8 cellular contexts compared by ENCODE assay signal in the genomic region with DNA sequence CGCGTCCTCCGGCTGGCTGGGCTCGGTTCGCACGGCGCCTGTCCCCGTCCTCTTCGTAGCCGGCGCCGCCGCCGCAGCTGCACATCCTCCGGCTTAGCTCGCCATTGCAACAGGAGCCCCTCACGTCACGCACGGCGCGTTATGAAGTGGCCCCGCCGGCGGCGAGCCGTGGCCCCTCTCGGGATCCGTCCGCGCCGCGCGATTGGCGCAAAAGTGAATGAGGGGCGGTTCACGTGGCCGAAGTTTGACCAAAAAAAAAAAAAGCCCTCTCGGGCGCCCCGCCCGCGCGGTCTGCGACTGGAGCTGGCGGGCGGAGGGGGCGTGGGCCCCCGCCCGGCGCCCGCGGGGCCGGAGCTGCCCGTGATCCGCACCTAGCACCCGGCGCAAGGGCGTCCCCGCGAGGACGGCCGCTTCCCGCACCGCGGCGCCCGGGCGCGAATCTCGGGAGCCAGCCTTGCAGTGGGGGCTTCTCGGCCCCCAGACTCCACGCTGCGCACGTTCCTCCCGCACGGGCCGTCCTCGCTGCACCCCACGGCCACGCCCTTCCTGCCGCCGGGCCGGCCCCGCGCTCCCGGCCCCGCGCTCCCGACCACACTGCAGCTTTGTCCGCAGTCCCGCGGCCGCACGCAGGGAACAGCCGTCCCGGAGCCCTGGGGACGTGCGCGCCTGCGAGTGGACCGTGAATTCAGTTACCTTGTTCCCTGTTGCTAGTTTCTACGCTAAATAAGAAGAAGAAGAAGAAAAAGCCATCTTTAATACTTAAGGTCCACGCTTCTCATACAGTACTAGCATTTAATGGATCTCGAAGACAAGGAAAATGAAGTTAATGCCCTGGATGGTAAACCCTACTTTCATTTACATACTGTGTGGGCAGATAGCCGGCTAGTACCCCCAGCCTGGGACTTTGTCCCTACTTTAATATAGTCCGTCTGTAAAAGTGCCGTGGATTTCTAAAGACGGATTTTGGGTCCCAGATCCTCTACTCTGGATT. TPM values are rescaled to one million over a fixed set of nuclear protein-coding genes. Genes with fewer than 3 reads are reported as not detected.
DNase-seq lines count a peak whose midpoint lies in the region; ATAC-seq and TF ChIP-seq lines count a peak whose summit lies in the region.

A gene with protein sequence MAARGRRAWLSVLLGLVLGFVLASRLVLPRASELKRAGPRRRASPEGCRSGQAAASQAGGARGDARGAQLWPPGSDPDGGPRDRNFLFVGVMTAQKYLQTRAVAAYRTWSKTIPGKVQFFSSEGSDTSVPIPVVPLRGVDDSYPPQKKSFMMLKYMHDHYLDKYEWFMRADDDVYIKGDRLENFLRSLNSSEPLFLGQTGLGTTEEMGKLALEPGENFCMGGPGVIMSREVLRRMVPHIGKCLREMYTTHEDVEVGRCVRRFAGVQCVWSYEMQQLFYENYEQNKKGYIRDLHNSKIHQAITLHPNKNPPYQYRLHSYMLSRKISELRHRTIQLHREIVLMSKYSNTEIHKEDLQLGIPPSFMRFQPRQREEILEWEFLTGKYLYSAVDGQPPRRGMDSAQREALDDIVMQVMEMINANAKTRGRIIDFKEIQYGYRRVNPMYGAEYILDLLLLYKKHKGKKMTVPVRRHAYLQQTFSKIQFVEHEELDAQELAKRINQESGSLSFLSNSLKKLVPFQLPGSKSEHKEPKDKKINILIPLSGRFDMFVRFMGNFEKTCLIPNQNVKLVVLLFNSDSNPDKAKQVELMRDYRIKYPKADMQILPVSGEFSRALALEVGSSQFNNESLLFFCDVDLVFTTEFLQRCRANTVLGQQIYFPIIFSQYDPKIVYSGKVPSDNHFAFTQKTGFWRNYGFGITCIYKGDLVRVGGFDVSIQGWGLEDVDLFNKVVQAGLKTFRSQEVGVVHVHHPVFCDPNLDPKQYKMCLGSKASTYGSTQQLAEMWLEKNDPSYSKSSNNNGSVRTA (minus strand): TSS at position 219 of the 991 bp plus-strand sequence. CDS start 592 bp downstream, outside the sequence.

- H3K36me3 Mint-ChIP-seq in activated CD4-positive, alpha-beta T cell treated with anti-CD3 and anti-CD28 coated beads, Interleukin-2, amount 10 ng/mL, durations not matched to agents 24 days and 14 days (ENCODE audit: low read depth): peaks cover 26% of the 10 kb centered on the region

- H3K4me3 ChIP-seq in AG09309 (ENCODE audit: control insufficient read depth, low read depth, low read length): peak within 1 kb of the TSS; percentile 75
- peak within 1 kb of the TSS; percentile 96 for H3K4me3 ChIP-seq in coronary artery

- ATAC-seq in GM18907 (IDR thresholded peaks at IDR 0.05; ENCODE audit: unreplicated experiment) (peak; percentile 74), HG03139 (IDR thresholded peaks at IDR 0.05; ENCODE audit: unreplicated experiment) (peak; percentile 57), left lobe of liver (peak; percentile 87)

- H3K27ac Mint-ChIP-seq in activated CD4-positive, alpha-beta T cell treated with anti-CD3 and anti-CD28 coated beads, Interleukin-2, amount 10 ng/mL, durations not matched to agents 24 days and 14 days: peak within 1 kb of the TSS; percentile 93

- H3K4me3 Mint-ChIP-seq in activated CD4-positive, alpha-beta T cell treated with anti-CD3 and anti-CD28 coated beads, Interleukin-2, amount 10 ng/mL, durations not matched to agents 24 days and 14 days: peak within 1 kb of the TSS; percentile 91

- no peaks in the 10 kb centered on the region for H3K9me3 Mint-ChIP-seq in activated CD4-positive, alpha-beta T cell treated with anti-CD3 and anti-CD28 coated beads, Interleukin-2, amount 10 ng/mL, durations not matched to agents 24 days and 14 days

- intact Hi-C loops in activated CD4-positive, alpha-beta T cell treated with anti-CD3 and anti-CD28 coated beads, Interleukin-2, amount 10 ng/mL, durations not matched to agents 24 days and 14 days (cut with micrococcal nuclease): loop anchor here (1.0 to 5.0 kb wide), 3 partner anchors 23 to 91 kb away; no protein-coding TSS in a partner anchor

- TF ChIP-seq CTCF in AG09309 (IDR thresholded peaks at IDR 0.05; ENCODE audit: control insufficient read depth, insufficient read depth, low read depth, low read length, missing control alignments) (peak; percentile 15), coronary artery (IDR thresholded peaks at IDR 0.05) (no peak)

- H3K27me3 Mint-ChIP-seq in activated CD4-positive, alpha-beta T cell treated with anti-CD3 and anti-CD28 coated beads, Interleukin-2, amount 10 ng/mL, durations not matched to agents 24 days and 14 days: no peaks in the 10 kb centered on the region

- H3K4me1 Mint-ChIP-seq in activated CD4-positive, alpha-beta T cell treated with anti-CD3 and anti-CD28 coated beads, Interleukin-2, amount 10 ng/mL, durations not matched to agents 24 days and 14 days: peaks cover 57% of the 10 kb centered on the region

- peak within 1 kb of the TSS; percentile 73 to 99 for H3K27ac ChIP-seq in coronary artery

- peak; percentile 75 for DNase-seq in AG09309 (ENCODE audit: low read depth)
- DNase-seq in NCI-H510A (lab: John Stamatoyannopoulos, UW): peak; percentile 19
- DNase-seq in activated CD4-positive, alpha-beta T cell treated with anti-CD3 and anti-CD28 coated beads, Interleukin-2, amount 10 ng/mL, durations not matched to agents 24 days and 14 days: peak; percentile 97
- DNase-seq in coronary artery (ENCODE audit: low spot score): peak; percentile 95
- DNase-seq in left lobe of liver (ENCODE audit: low spot score): peak; percentile 93
- peak; percentile 84 to 89 for DNase-seq in stimulated activated CD4-positive, alpha-beta T cell treated with anti-CD3 and anti-CD28 coated beads, Interleukin-2, amount 100 ng/mL, for 24 hours

RNA-seq across cellular contexts. Expression of the gene that starts here (rescaled TPM):
- 61.7 and 62.6 TPM in 2 replicates for total RNA-seq in activated CD4-positive, alpha-beta T cell treated with anti-CD3 and anti-CD28 coated beads, Interleukin-2, amount 10 ng/mL, durations not matched to agents 24 days and 14 days
- total RNA-seq in left lobe of liver: 6.3 TPM

Comparison
In these comparisons a context has a peak if more than half of its experiments do, and no peak if none do; other contexts are left out.
1. Peak in every context shown above with its lines: DNase-seq, ATAC-seq, H3K4me3 ChIP-seq and H3K27ac ChIP-seq.
2. DNase-seq: peak in every context shown above with its lines; median percentile 97 in activated CD4-positive, alpha-beta T cell treated with anti-CD3 and anti-CD28 coated beads, Interleukin-2, amount 10 ng/mL, durations not matched to agents 24 days and 14 days; 95 in coronary artery; 93 in left lobe of liver; 86 in stimulated activated CD4-positive, alpha-beta T cell treated with anti-CD3 and anti-CD28 coated beads, Interleukin-2, amount 100 ng/mL, for 24 hours; 75 in AG09309; 19 in NCI-H510A.